ENCODE assay signal across 26 cellular contexts in the genomic region with DNA sequence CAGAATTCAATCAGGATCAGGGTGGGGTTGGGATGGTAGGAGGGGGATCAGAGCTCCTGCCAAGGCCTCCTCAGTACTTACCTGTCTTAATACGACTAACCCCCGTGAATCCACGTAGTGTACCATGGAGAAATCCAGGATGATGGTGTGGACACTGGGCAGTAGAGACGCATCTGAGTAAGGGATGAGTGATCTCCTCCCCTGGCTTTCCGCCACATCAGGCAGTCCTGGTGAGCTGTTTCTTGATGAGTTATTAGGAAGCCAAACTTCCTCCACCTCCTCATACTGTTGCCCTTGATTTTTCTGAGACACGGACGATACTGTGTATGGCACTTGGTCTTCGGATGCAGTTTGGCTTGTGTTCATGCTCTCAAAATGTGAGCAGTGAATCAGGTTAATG. TPM values are rescaled to one million over a fixed set of nuclear protein-coding genes. Genes with fewer than 3 reads are reported as not detected.
A peak's percentile ranks its signal among the peaks of the same experiment; 100 is the strongest.
DNase-seq lines count a peak whose midpoint lies in the region; ATAC-seq and TF ChIP-seq lines count a peak whose summit lies in the region.
"Had no signal": no experiment of that assay in that cellular context is flagged by ENCODE, and none has a peak within 500 bp of the region (broad histone marks: within the 10 kb centered on the region; RNA-seq: fewer than 3 reads in every experiment).

No MANE protein-coding gene starts in this region.

- no peaks in the 10 kb centered on the region for H3K36me3 ChIP-seq in HEK293 (ENCODE audit: control insufficient read depth in 2 of 2, insufficient read depth in 1 of 2, low read length in 2 of 2)
- H3K36me3 ChIP-seq: right atrium auricular region had no signal

- no peak for TF ChIP-seq CTCF in HEK293 (tag by site-specific recombination; IDR thresholded peaks at IDR 0.05)

- no peaks in the 10 kb centered on the region for H3K9me3 ChIP-seq in HEK293 (ENCODE audit: control insufficient read depth, insufficient read depth, low read depth, low read length)
- H3K9me3 ChIP-seq: right atrium auricular region had no signal

- H3K4me1 ChIP-seq in HEK293 (ENCODE audit: control insufficient read depth, insufficient read depth, low read length), result no peaks in the 10 kb centered on the region
- H3K4me1 ChIP-seq: parathyroid adenoma, right atrium auricular region had no signal

- H3K27ac ChIP-seq in HEK293 (ENCODE audit: extremely low read depth, low read depth, low read length) (no peak overlapping the region), epithelial cell of prostate (peak overlapping the region; percentile 5)
- H3K27ac ChIP-seq: parathyroid adenoma, right atrium auricular region, SK-N-MC had no signal

- no peak overlapping the region for H3K27ac Mint-ChIP-seq in activated naive CD4-positive, alpha-beta T cell treated with anti-CD3 and anti-CD28 coated beads, Interleukin-2, amount 50 U/mL, for 72 hours
- H3K27ac Mint-ChIP-seq: activated CD4-positive, alpha-beta memory T cell treated with anti-CD3 and anti-CD28 coated beads, Interleukin-2, amount 10 ng/mL, durations not matched to agents 7 days and 5 days; activated naive CD4-positive, alpha-beta T cell treated with anti-CD3 and anti-CD28 coated beads, Interleukin-2, amount 50 U/mL, for 24 hours; activated T-helper 2 cell treated with anti-CD3 and anti-CD28 coated beads, Interferon-gamma antibody, Interleukin-2, Interleukin-4, amounts not matched to agents 10 μg/mL and 5 μg/mL and 100 μg/mL, durations not matched to agents 14 hours and 24 hours and 36 hours; H9; type B pancreatic cell had no signal

- H3K36me3 Mint-ChIP-seq in activated naive CD4-positive, alpha-beta T cell treated with anti-CD3 and anti-CD28 coated beads, Interleukin-2, amount 50 U/mL, for 72 hours, result no peaks in the 10 kb centered on the region
- H3K36me3 Mint-ChIP-seq: activated naive CD4-positive, alpha-beta T cell treated with anti-CD3 and anti-CD28 coated beads, Interleukin-2, amount 50 U/mL, for 24 hours; type B pancreatic cell had no signal

- H3K4me3 ChIP-seq in HEK293 (ENCODE audit: low read depth, low read length), result no peak overlapping the region
- H3K4me3 ChIP-seq: lung, right atrium auricular region, SK-N-MC had no signal

- DNase-seq in RPMI7951 (ENCODE audit: low read depth), result peak; percentile 28
- DNase-seq in epithelial cell of prostate (ENCODE audit: low read depth, low spot score), result peak; percentile 27
- DNase-seq in DMS153 (lab: John Stamatoyannopoulos, UW), result no peak
- no peak for DNase-seq in head of caudate nucleus
- no peak for DNase-seq in activated naive CD4-positive, alpha-beta T cell treated with anti-CD3 and anti-CD28 coated beads, Interleukin-2, amount 50 U/mL, for 72 hours (ENCODE audit: low spot score in 2 of 2)
- DNase-seq in kidney glomerular epithelial cell (lab: John Stamatoyannopoulos, UW), result no peak
- DNase-seq: activated CD4-positive, alpha-beta memory T cell treated with anti-CD3 and anti-CD28 coated beads, Interleukin-2, amount 10 ng/mL, durations not matched to agents 7 days and 5 days; activated CD8-positive, alpha-beta memory T cell treated with anti-CD3 and anti-CD28 coated beads, Interleukin-2, amount 50 U/mL, for 48 hours; cortex of kidney; glutamatergic neuron; H9; NCI-H1417 treated with DMSO at 0.1 percent for 48 hours; NCI-H2081; NCI-H2227 treated with DMSO at 0.1 percent for 48 hours; RPMI8226; stimulated activated CD4-positive, alpha-beta T cell treated with anti-CD3 and anti-CD28 coated beads, Interleukin-2, amount 100 ng/mL, for 24 hours had no signal

- intact Hi-C loops in head of caudate nucleus (cut with DNase I), result no loop called here

- ATAC-seq in activated naive CD4-positive, alpha-beta T cell treated with anti-CD3 and anti-CD28 coated beads, Interleukin-2, amount 50 U/mL, for 72 hours, result no peak
- ATAC-seq: activated CD4-positive, CD25-positive, alpha-beta regulatory T cell treated with anti-CD3 and anti-CD28 coated beads, Interleukin-2, amount 50 U/mL, for 24 hours had no signal

- POLR2A ChIA-PET in HEK293 (lab: Yijun Ruan, JAX), result no interaction called here

- CTCF ChIA-PET in HEK293 (lab: Yijun Ruan, JAX), result interaction anchor here (0.6 to 3.0 kb wide), 6 partner anchors 11 to 431 kb away, joined by 3 to 18 read pairs (median 6); a partner anchor contains a TSS

- no peaks in the 10 kb centered on the region for H3K9me3 Mint-ChIP-seq in activated naive CD4-positive, alpha-beta T cell treated with anti-CD3 and anti-CD28 coated beads, Interleukin-2, amount 50 U/mL, for 72 hours
- H3K9me3 Mint-ChIP-seq: activated CD4-positive, alpha-beta memory T cell treated with anti-CD3 and anti-CD28 coated beads, Interleukin-2, amount 10 ng/mL, durations not matched to agents 7 days and 5 days; activated naive CD4-positive, alpha-beta T cell treated with anti-CD3 and anti-CD28 coated beads, Interleukin-2, amount 50 U/mL, for 24 hours; activated T-helper 2 cell treated with anti-CD3 and anti-CD28 coated beads, Interferon-gamma antibody, Interleukin-2, Interleukin-4, amounts not matched to agents 10 μg/mL and 5 μg/mL and 100 μg/mL, durations not matched to agents 14 hours and 24 hours and 36 hours; CD14-positive monocyte; H9; type B pancreatic cell had no signal

TF ChIP-seq in HEK293, 187 proteins besides CTCF, POLR2A, EP300 and RAD21:
- no peak for TF ChIP-seq ZNF19 (tag by site-specific recombination; IDR thresholded peaks at IDR 0.05; ENCODE audit: low read depth)
- TF ChIP-seq, protein P1, sequence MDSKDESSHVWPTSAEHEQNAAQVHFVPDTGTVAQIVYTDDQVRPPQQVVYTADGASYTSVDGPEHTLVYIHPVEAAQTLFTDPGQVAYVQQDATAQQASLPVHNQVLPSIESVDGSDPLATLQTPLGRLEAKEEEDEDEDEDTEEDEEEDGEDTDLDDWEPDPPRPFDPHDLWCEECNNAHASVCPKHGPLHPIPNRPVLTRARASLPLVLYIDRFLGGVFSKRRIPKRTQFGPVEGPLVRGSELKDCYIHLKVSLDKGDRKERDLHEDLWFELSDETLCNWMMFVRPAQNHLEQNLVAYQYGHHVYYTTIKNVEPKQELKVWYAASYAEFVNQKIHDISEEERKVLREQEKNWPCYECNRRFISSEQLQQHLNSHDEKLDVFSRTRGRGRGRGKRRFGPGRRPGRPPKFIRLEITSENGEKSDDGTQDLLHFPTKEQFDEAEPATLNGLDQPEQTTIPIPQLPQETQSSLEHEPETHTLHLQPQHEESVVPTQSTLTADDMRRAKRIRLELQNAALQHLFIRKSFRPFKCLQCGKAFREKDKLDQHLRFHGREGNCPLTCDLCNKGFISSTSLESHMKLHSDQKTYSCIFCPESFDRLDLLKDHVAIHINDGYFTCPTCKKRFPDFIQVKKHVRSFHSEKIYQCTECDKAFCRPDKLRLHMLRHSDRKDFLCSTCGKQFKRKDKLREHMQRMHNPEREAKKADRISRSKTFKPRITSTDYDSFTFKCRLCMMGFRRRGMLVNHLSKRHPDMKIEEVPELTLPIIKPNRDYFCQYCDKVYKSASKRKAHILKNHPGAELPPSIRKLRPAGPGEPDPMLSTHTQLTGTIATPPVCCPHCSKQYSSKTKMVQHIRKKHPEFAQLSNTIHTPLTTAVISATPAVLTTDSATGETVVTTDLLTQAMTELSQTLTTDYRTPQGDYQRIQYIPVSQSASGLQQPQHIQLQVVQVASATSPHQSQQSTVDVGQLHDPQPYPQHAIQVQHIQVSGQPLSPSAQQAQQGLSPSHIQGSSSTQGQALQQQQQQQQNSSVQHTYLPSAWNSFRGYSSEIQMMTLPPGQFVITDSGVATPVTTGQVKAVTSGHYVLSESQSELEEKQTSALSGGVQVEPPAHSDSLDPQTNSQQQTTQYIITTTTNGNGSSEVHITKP (tag by site-specific recombination; IDR thresholded peaks at IDR 0.05), result 0 out of 2 replicates have a peak, but pooled peaks have one; percentile 18

RNA-seq across cellular contexts. Expression of a gene that starts 34.2 kb away (rescaled TPM):
- total RNA-seq in RPMI7951 (2014; rRNA removed; shearing (Covaris generic)), result 62.6 and 64.4 TPM in 2 replicates
- total RNA-seq in activated naive CD4-positive, alpha-beta T cell treated with anti-CD3 and anti-CD28 coated beads, Interleukin-2, amount 50 U/mL, for 72 hours, result 100 to 1,000 TPM; 102 to 138 TPM

Comparison
In these comparisons a context has a peak if more than half of its experiments do, and no peak if none do; other contexts are left out.
1. DNase-seq: peak in RPMI7951 (single experiment) and epithelial cell of prostate (single experiment); none in DMS153 (single experiment), head of caudate nucleus (0 of 42), activated naive CD4-positive, alpha-beta T cell treated with anti-CD3 and anti-CD28 coated beads, Interleukin-2, amount 50 U/mL, for 72 hours (0 of 2) and kidney glomerular epithelial cell (single experiment).